Comparison of ENCODE assay signal across 1 cellular context in genomic region chr11:6603287-6604080, GRCh38.
A peak's percentile ranks its signal among the peaks of the same experiment; 100 is the strongest.
TF ChIP-seq lines count a peak whose summit lies in the region.

Gene ILK, plus strand, starts transcription at chr11:6603774. Its CDS starts 498 bp downstream, at chr11:6604272.
Gene RRP8, minus strand, starts transcription at chr11:6603616. Its CDS starts 114 bp downstream, at chr11:6603502.

TF ChIP-seq in HepG2, 621 proteins besides CTCF, POLR2A, EP300 and RAD21 (continued from another document and continues in another):
- TF ChIP-seq RERE (CRISPR knock-in tag; IDR thresholded peaks at IDR 0.05; ENCODE audit: low read depth) = peak; percentile 56; the same call in 1 of the 2 replicates
- peak; percentile 96 for TF ChIP-seq ZNF605 (CRISPR knock-in tag; IDR thresholded peaks at IDR 0.05)
- TF ChIP-seq MXI1 (IDR thresholded peaks at IDR 0.05; ENCODE audit: borderline replicate concordance, low read depth, low read length) = peak; percentile 95; the same call in 2 of the 3 replicates
- TF ChIP-seq ZNF484 (CRISPR knock-in tag; IDR thresholded peaks at IDR 0.05; ENCODE audit: borderline replicate concordance, low read depth) = no peak
- TF ChIP-seq ZNF580 (CRISPR knock-in tag; IDR thresholded peaks at IDR 0.05; ENCODE audit: borderline replicate concordance, low read depth) = peak; percentile 83; the same call in 1 of the 2 replicates
- no peak for TF ChIP-seq TBL1XR1 (IDR thresholded peaks at IDR 0.05; ENCODE audit: borderline replicate concordance, low read length, partially characterized antibody)
- TF ChIP-seq IRX3 (CRISPR knock-in tag; IDR thresholded peaks at IDR 0.05; ENCODE audit: borderline replicate concordance, low read depth) = peak; percentile 93; the same call in 1 of the 2 replicates
- TF ChIP-seq MYNN (CRISPR knock-in tag; IDR thresholded peaks at IDR 0.05; ENCODE audit: low read depth) = no peak
- no peak for TF ChIP-seq JDP2 (CRISPR knock-in tag; IDR thresholded peaks at IDR 0.05; ENCODE audit: borderline replicate concordance)
- TF ChIP-seq RBM39 (IDR thresholded peaks at IDR 0.05; ENCODE audit: low read depth, low read length, poor library complexity, severe bottlenecking) = peak; percentile 73
- TF ChIP-seq TMF1 (CRISPR knock-in tag; IDR thresholded peaks at IDR 0.05; ENCODE audit: low read depth) = peak; percentile 90
- peak; percentile 81; the same call in 1 of the 2 replicates for TF ChIP-seq MTA1 (CRISPR knock-in tag; IDR thresholded peaks at IDR 0.05; ENCODE audit: borderline replicate concordance)
- TF ChIP-seq RFX1 (IDR thresholded peaks at IDR 0.05) = no peak
- TF ChIP-seq MIXL1 (CRISPR knock-in tag; IDR thresholded peaks at IDR 0.05) = peak; percentile 57; the same call in 1 of the 2 replicates
- TF ChIP-seq ZNF672 (CRISPR knock-in tag; IDR thresholded peaks at IDR 0.05) = no peak
- TF ChIP-seq ZNF766 (CRISPR knock-in tag; IDR thresholded peaks at IDR 0.05; ENCODE audit: borderline replicate concordance) = no peak
- peak; percentile 93 for TF ChIP-seq RFXANK (CRISPR knock-in tag; IDR thresholded peaks at IDR 0.05)
- TF ChIP-seq ZNF629 (CRISPR knock-in tag; conservative IDR thresholded peaks at IDR 0.05) = no peak
- TF ChIP-seq ESRRA (CRISPR knock-in tag; IDR thresholded peaks at IDR 0.05; ENCODE audit: low read depth) = no peak
- no peak; the same call in 1 of the 2 replicates for TF ChIP-seq ZNF280B (CRISPR knock-in tag; IDR thresholded peaks at IDR 0.05; ENCODE audit: borderline replicate concordance)
- TF ChIP-seq ZNF598 (CRISPR knock-in tag; IDR thresholded peaks at IDR 0.05; ENCODE audit: borderline replicate concordance) = no peak
- peak; percentile 93 for TF ChIP-seq ZMYM4 (CRISPR knock-in tag; IDR thresholded peaks at IDR 0.05)
- TF ChIP-seq NFATC3 (CRISPR knock-in tag; IDR thresholded peaks at IDR 0.05) = no peak
- no peak for TF ChIP-seq PRPF4 (IDR thresholded peaks at IDR 0.05; ENCODE audit: low read depth, low read length, poor library complexity, severe bottlenecking)
- no peak for TF ChIP-seq ZNF367 (CRISPR knock-in tag; IDR thresholded peaks at IDR 0.05; ENCODE audit: borderline replicate concordance)
- TF ChIP-seq ZNF510 (CRISPR knock-in tag; IDR thresholded peaks at IDR 0.05; ENCODE audit: low read depth) = no peak
- TF ChIP-seq PBX2 (CRISPR knock-in tag; IDR thresholded peaks at IDR 0.05) = no peak
- peak; percentile 71; the same call in 1 of the 2 replicates for TF ChIP-seq ZNF563 (CRISPR knock-in tag; IDR thresholded peaks at IDR 0.05)
- TF ChIP-seq SMARCC2 (IDR thresholded peaks at IDR 0.05) = no peak
- TF ChIP-seq FOXA3 (CRISPR knock-in tag; IDR thresholded peaks at IDR 0.05) = no peak; the same call in 1 of the 2 replicates
- peak; percentile 97 for TF ChIP-seq ZNF547 (CRISPR knock-in tag; IDR thresholded peaks at IDR 0.05)
- peak; percentile 55; the same call in 1 of the 2 replicates for TF ChIP-seq HOMEZ (CRISPR knock-in tag; IDR thresholded peaks at IDR 0.05; ENCODE audit: low read depth)
- peak; percentile 88; the same call in 1 of the 2 replicates for TF ChIP-seq TFDP1 (CRISPR knock-in tag; IDR thresholded peaks at IDR 0.05; ENCODE audit: borderline replicate concordance)
- peak; percentile 83; the same call in 1 of the 2 replicates for TF ChIP-seq ZNF747 (CRISPR knock-in tag; IDR thresholded peaks at IDR 0.05; ENCODE audit: borderline replicate concordance)
- peak; percentile 92 for TF ChIP-seq GATAD1 (CRISPR knock-in tag; IDR thresholded peaks at IDR 0.05)
- no peak for TF ChIP-seq MATR3 (CRISPR knock-in tag; IDR thresholded peaks at IDR 0.05)
- no peak for TF ChIP-seq ZNF660 (CRISPR knock-in tag; IDR thresholded peaks at IDR 0.05; ENCODE audit: borderline replicate concordance, low read depth)
- TF ChIP-seq ARNT2 (CRISPR knock-in tag; IDR thresholded peaks at IDR 0.05; ENCODE audit: low read depth) = peak; percentile 96
- peak; percentile 76; the same call in 1 of the 2 replicates for TF ChIP-seq MAZ (IDR thresholded peaks at IDR 0.05; ENCODE audit: borderline replicate concordance, low read depth, low read length)
- peak; percentile 98 for TF ChIP-seq MAZ (CRISPR knock-in tag; IDR thresholded peaks at IDR 0.05; ENCODE audit: low read depth)
- peak; percentile 89 for TF ChIP-seq SNAPC2 (CRISPR knock-in tag; IDR thresholded peaks at IDR 0.05)
- TF ChIP-seq TOE1 (CRISPR knock-in tag; IDR thresholded peaks at IDR 0.05) = no peak
- peak; percentile 89; the same call in 1 of the 2 replicates for TF ChIP-seq KDM4B (CRISPR knock-in tag; IDR thresholded peaks at IDR 0.05)
- TF ChIP-seq MAFK (conservative IDR thresholded peaks at IDR 0.05 in 1 of 2, IDR thresholded peaks at IDR 0.05 in 1 of 2; ENCODE audit: low read length in 2 of 2) = no peak
- TF ChIP-seq ZBED4 (CRISPR knock-in tag; IDR thresholded peaks at IDR 0.05; ENCODE audit: borderline replicate concordance) = peak; percentile 90; the same call in 1 of the 2 replicates
- TF ChIP-seq MTERF4 (CRISPR knock-in tag; IDR thresholded peaks at IDR 0.05) = peak; percentile 76
- peak; percentile 86 for TF ChIP-seq ZNF501 (CRISPR knock-in tag; IDR thresholded peaks at IDR 0.05)
- no peak; the same call in 1 of the 2 replicates for TF ChIP-seq ZFP36L1 (CRISPR knock-in tag; IDR thresholded peaks at IDR 0.05)
- TF ChIP-seq FIP1L1 (IDR thresholded peaks at IDR 0.05; ENCODE audit: borderline replicate concordance, insufficient read depth, low read depth, low read length) = no peak
